ENCODE assay signal across 9 cellular contexts in genomic region chr1:156963621-156964020, GRCh38. TPM values are rescaled to one million over a fixed set of nuclear protein-coding genes. Genes with fewer than 3 reads are reported as not detected.
DNase-seq lines count a peak whose midpoint lies in the region; FAIRE-seq and TF ChIP-seq lines count a peak whose summit lies in the region.
"Had no signal": no experiment of that assay in that cellular context is flagged by ENCODE, and none has a peak within 500 bp of the region (broad histone marks: within the 10 kb centered on the region; RNA-seq: fewer than 3 reads in every experiment).

No MANE protein-coding gene starts in this region.

- H3K36me3 ChIP-seq in CD8-positive, alpha-beta memory T cell (ENCODE audit: insufficient read depth, low read length) = no peaks in the 10 kb centered on the region
- no peaks in the 10 kb centered on the region for H3K36me3 ChIP-seq in SU-DHL-6 (ENCODE audit: low read length)
- H3K36me3 ChIP-seq in small intestine (ENCODE audit: control insufficient read depth in 2 of 2, insufficient read depth in 2 of 2, low read length in 2 of 2) = peaks cover 12% of the 10 kb centered on the region in 2 donors
- no peaks in the 10 kb centered on the region for H3K36me3 ChIP-seq in hepatocyte (replicated peaks; ENCODE audit: insufficient read depth, low read depth)

- peak in 4 of 5 donors; percentile 5 to 54 (median 38) for DNase-seq in CD8-positive, alpha-beta memory T cell
- DNase-seq in small intestine (peak; percentile 3), NCI-H2107 (lab: John Stamatoyannopoulos, UW) (no peak), NCI-H226 (no peak), hepatocyte (ENCODE audit: low spot score) (no peak), H9 (no peak)

- no peak overlapping the region for H2BK5ac ChIP-seq in H9 (ENCODE audit: insufficient read length, low read length)

- no peak overlapping the region for H2BK120ac ChIP-seq in H9 (ENCODE audit: low read depth, low read length, poor library complexity, severe bottlenecking)

- H3K4me1 ChIP-seq in CD8-positive, alpha-beta memory T cell (ENCODE audit: insufficient read depth, low read length) = peaks cover 37% of the 10 kb centered on the region
- H3K4me1 ChIP-seq in small intestine (ENCODE audit: control insufficient read depth in 2 of 2, insufficient read depth in 1 of 2, low read depth in 1 of 2, low read length in 1 of 2) = no peaks in the 10 kb centered on the region
- peaks cover 3% of the 10 kb centered on the region for H3K4me1 ChIP-seq in hepatocyte (ENCODE audit: insufficient read depth)
- no peaks in the 10 kb centered on the region for H3K4me1 ChIP-seq in H9 (ENCODE audit: insufficient read depth, low read length)

- no peaks in the 10 kb centered on the region for H3K27me3 ChIP-seq in CD8-positive, alpha-beta memory T cell (ENCODE audit: insufficient read depth, low read length, poor library complexity, severe bottlenecking)
- no peaks in the 10 kb centered on the region for H3K27me3 ChIP-seq in SU-DHL-6 (ENCODE audit: low read length)
- no peaks in the 10 kb centered on the region for H3K27me3 ChIP-seq in small intestine (ENCODE audit: control insufficient read depth in 2 of 2, insufficient read depth in 2 of 2, low read length in 2 of 2)
- H3K27me3 ChIP-seq in hepatocyte = no peaks in the 10 kb centered on the region
- no peaks in the 10 kb centered on the region for H3K27me3 ChIP-seq in H9 (ENCODE audit: insufficient read depth, low read length)

- H3K4me1 Mint-ChIP-seq in CD8-positive, alpha-beta memory T cell = peaks cover 24 to 31% (median 27%) of the 10 kb centered on the region in 3 donors
- H3K4me1 Mint-ChIP-seq in activated naive CD4-positive, alpha-beta T cell treated with anti-CD3 and anti-CD28 coated beads, Interleukin-2, amount 50 U/mL, for 24 hours = peaks cover 50% of the 10 kb centered on the region
- H3K4me1 Mint-ChIP-seq in H9 = no peaks in the 10 kb centered on the region

- no peak overlapping the region for H2BK20ac ChIP-seq in H9 (ENCODE audit: low read depth, low read length, poor library complexity, severe bottlenecking)

- no peaks in the 10 kb centered on the region for H3K79me1 ChIP-seq in H9 (ENCODE audit: insufficient read depth, low read depth, low read length, poor library complexity, severe bottlenecking)

- TF ChIP-seq CTCF in SU-DHL-6 (IDR thresholded peaks at IDR 0.05; ENCODE audit: insufficient read depth, low read length, poor library complexity, severe bottlenecking) (no peak), hepatocyte (IDR thresholded peaks at IDR 0.05; ENCODE audit: poor library complexity) (no peak), H9 (conservative IDR thresholded peaks at IDR 0.05) (no peak)

- H3K4me3 ChIP-seq in CD8-positive, alpha-beta memory T cell (ENCODE audit: low read length) = peak overlapping the region; percentile 64
- peak overlapping the region; percentile 25 for H3K4me3 ChIP-seq in SU-DHL-6 (ENCODE audit: insufficient read depth, low read length, poor library complexity, severe bottlenecking)
- H3K4me3 ChIP-seq in small intestine (ENCODE audit: low read depth in 1 of 2, low read length in 2 of 2) = no peak overlapping the region
- no peak overlapping the region for H3K4me3 ChIP-seq in hepatocyte

- H3K4ac ChIP-seq in H9 (ENCODE audit: low read depth, low read length) = no peak overlapping the region

- no peak overlapping the region for H3T11ph ChIP-seq in H9 (ENCODE audit: low read length)

- POLR2A ChIA-PET in CD8-positive, alpha-beta memory T cell (lab: Charles Lee) = no interaction called here

- peak overlapping the region; percentile 11; the same call in 1 of the 2 replicates for H3K9ac ChIP-seq in SU-DHL-6 (ENCODE audit: low read length)
- H3K9ac ChIP-seq in H9 (ENCODE audit: extremely low read depth, insufficient read length, low read length) = no peak overlapping the region

- no peak for FAIRE-seq in small intestine (lab: Jason Lieb, UNC)

- H2AK5ac ChIP-seq in H9 (ENCODE audit: insufficient read length, low read length) = no peak overlapping the region

- peaks cover 2 to 20% of the 10 kb centered on the region in 2 donors for H3K27me3 Mint-ChIP-seq in CD8-positive, alpha-beta memory T cell
- no peaks in the 10 kb centered on the region for H3K27me3 Mint-ChIP-seq in activated naive CD4-positive, alpha-beta T cell treated with anti-CD3 and anti-CD28 coated beads, Interleukin-2, amount 50 U/mL, for 24 hours
- no peaks in the 10 kb centered on the region for H3K27me3 Mint-ChIP-seq in H9 (ENCODE audit: low read depth)

- peaks cover 0 to 1% (median 0%) of the 10 kb centered on the region in 5 donors for H3K9me3 Mint-ChIP-seq in CD8-positive, alpha-beta memory T cell
- H3K9me3 Mint-ChIP-seq in activated naive CD4-positive, alpha-beta T cell treated with anti-CD3 and anti-CD28 coated beads, Interleukin-2, amount 50 U/mL, for 24 hours = no peaks in the 10 kb centered on the region
- no peaks in the 10 kb centered on the region for H3K9me3 Mint-ChIP-seq in H9

- peak overlapping the region; percentile 68 to 89 (median 81) for H3K4me3 Mint-ChIP-seq in CD8-positive, alpha-beta memory T cell
- peak overlapping the region; percentile 83 for H3K4me3 Mint-ChIP-seq in activated naive CD4-positive, alpha-beta T cell treated with anti-CD3 and anti-CD28 coated beads, Interleukin-2, amount 50 U/mL, for 24 hours
- no peak overlapping the region for H3K4me3 Mint-ChIP-seq in H9

- no peak overlapping the region for H3K23ac ChIP-seq in H9 (ENCODE audit: insufficient read length, low read depth, low read length)

- H2BK12ac ChIP-seq in H9 (ENCODE audit: insufficient read length, low read depth, low read length) = no peak overlapping the region

- no peak overlapping the region for H4K91ac ChIP-seq in H9 (ENCODE audit: insufficient read length, low read depth, low read length)

- H3F3A ChIP-seq in SU-DHL-6 (ENCODE audit: insufficient read depth) = no peaks in the 10 kb centered on the region

- no peak overlapping the region for H3K18ac ChIP-seq in H9 (ENCODE audit: insufficient read length, low read depth, low read length)

- no peak overlapping the region for H4K5ac ChIP-seq in H9 (ENCODE audit: insufficient read length, low read depth, low read length)

- 48 to 55% (median 50%) methylated on average over 3 of the region's 3 CpGs for WGBS in small intestine, 3 donors
- 67% methylated on average over 3 of the region's 3 CpGs for whole genome bisulfite sequencing in hepatocyte (ENCODE audit: low lambda C conversion rate, missing lambda C conversion rate)
- no CpG with 5 or more reads among the region's 3 CpGs for WGBS in H9 (ENCODE audit: extremely low coverage, insufficient read length, low lambda C conversion rate)

- H4K20me1 ChIP-seq in SU-DHL-6 (ENCODE audit: low read depth, low read length) (no peaks in the 10 kb centered on the region), hepatocyte (ENCODE audit: insufficient read depth, poor library complexity, severe bottlenecking) (no peaks in the 10 kb centered on the region), H9 (ENCODE audit: control insufficient read depth, insufficient read depth, insufficient read length) (no peaks in the 10 kb centered on the region)

- no peak overlapping the region for H2BK15ac ChIP-seq in H9 (ENCODE audit: low read depth, low read length)

- H3K23me2 ChIP-seq in H9 (ENCODE audit: insufficient read length, low read depth, low read length, poor library complexity, severe bottlenecking) = no peaks in the 10 kb centered on the region

- H3K27ac Mint-ChIP-seq in CD8-positive, alpha-beta memory T cell = peak overlapping the region; percentile 10 to 90 (median 79)
- peak overlapping the region; percentile 43 for H3K27ac Mint-ChIP-seq in activated naive CD4-positive, alpha-beta T cell treated with anti-CD3 and anti-CD28 coated beads, Interleukin-2, amount 50 U/mL, for 24 hours
- peak overlapping the region in 1 of 3 experiments; percentile 62; a peak in 1 of 7 replicates for H3K27ac Mint-ChIP-seq in H9

- CTCF ChIA-PET in CD8-positive, alpha-beta memory T cell (lab: Charles Lee) = interaction anchor here (0.6 to 0.7 kb wide), 2 partner anchors 17 to 125 kb away, joined by 3 read pairs; no protein-coding TSS in a partner anchor

- no peaks in the 10 kb centered on the region for H3K9me3 ChIP-seq in CD8-positive, alpha-beta memory T cell (ENCODE audit: low read length)
- H3K9me3 ChIP-seq in SU-DHL-6 (ENCODE audit: insufficient read depth, low read length) (no peaks in the 10 kb centered on the region), small intestine (ENCODE audit: control insufficient read depth, low read depth) (no peaks in the 10 kb centered on the region), hepatocyte (ENCODE audit: low read depth) (no peaks in the 10 kb centered on the region), H9 (ENCODE audit: control insufficient read depth, low read depth, low read length) (no peaks in the 10 kb centered on the region)

- H3K56ac ChIP-seq in H9 (ENCODE audit: insufficient read length, low read depth, low read length) = no peak overlapping the region

- H3K14ac ChIP-seq in H9 (ENCODE audit: insufficient read depth, low read length) = no peak overlapping the region

- no peaks in the 10 kb centered on the region for H3K79me2 ChIP-seq in SU-DHL-6 (ENCODE audit: insufficient read depth, low read length)
- H3K79me2 ChIP-seq in hepatocyte = no peaks in the 10 kb centered on the region
- H3K79me2 ChIP-seq in H9 (ENCODE audit: insufficient read depth, low read length) = no peaks in the 10 kb centered on the region

- peaks cover 2 to 8% (median 8%) of the 10 kb centered on the region in 3 donors for H3K36me3 Mint-ChIP-seq in CD8-positive, alpha-beta memory T cell
- peaks cover 9% of the 10 kb centered on the region for H3K36me3 Mint-ChIP-seq in activated naive CD4-positive, alpha-beta T cell treated with anti-CD3 and anti-CD28 coated beads, Interleukin-2, amount 50 U/mL, for 24 hours
- peaks cover 15 to 85% (median 65%) of the 10 kb centered on the region in 3 experiments; a peak in 6 of 7 replicates for H3K36me3 Mint-ChIP-seq in H9 (ENCODE audit: insufficient read depth in 1 of 3, low read depth in 3 of 3)

- no peak overlapping the region for H3K27ac ChIP-seq in CD8-positive, alpha-beta memory T cell (ENCODE audit: low read depth, low read length)
- H3K27ac ChIP-seq in SU-DHL-6 (ENCODE audit: low read depth, low read length) (no peak overlapping the region), small intestine (ENCODE audit: low read depth in 1 of 2, low read length in 1 of 2) (no peak overlapping the region), hepatocyte (no peak overlapping the region), H9 (ENCODE audit: insufficient read length, low read depth, low read length) (no peak overlapping the region)

- H3K4me2 ChIP-seq in SU-DHL-6 (ENCODE audit: low read depth, low read length, poor library complexity, severe bottlenecking) = peak overlapping the region; percentile 45
- H3K4me2 ChIP-seq in hepatocyte = no peak overlapping the region
- no peak overlapping the region for H3K4me2 ChIP-seq in H9 (ENCODE audit: insufficient read depth, insufficient read length, low read length)

- no peaks in the 10 kb centered on the region for H3K9me2 ChIP-seq in SU-DHL-6 (replicated peaks; ENCODE audit: insufficient read depth, low read length)
- H3K9me2 ChIP-seq in hepatocyte (replicated peaks; ENCODE audit: insufficient read depth) = no peaks in the 10 kb centered on the region

- H4K8ac ChIP-seq in H9 (replicated peaks; ENCODE audit: insufficient read length, low read depth, low read length) = no peak overlapping the region

- peak overlapping the region; percentile 79 for H2AFZ ChIP-seq in SU-DHL-6 (ENCODE audit: low read depth, low read length, severe bottlenecking)
- H2AFZ ChIP-seq in hepatocyte = no peak overlapping the region
- H2AFZ ChIP-seq in H9 (ENCODE audit: low read length) = no peak overlapping the region

RNA-seq across cellular contexts. Expression of gene LRRC71, which starts 43.2 kb away (rescaled TPM):
- total RNA-seq in CD8-positive, alpha-beta memory T cell = not detected
- not detected for polyA plus RNA-seq in CD8-positive, alpha-beta memory T cell
- polyA plus RNA-seq in small intestine (under 1 TPM in 1 of 3 donors, not detected in 2; 0.07 TPM), hepatocyte (not detected in 2 replicates)
- total RNA-seq in hepatocyte (not detected in 2 replicates), H9 (2021) (not detected in 2 replicates)
- total RNA-seq: LHCN-M2 had no signal

Comparison
In these comparisons a context has a peak if more than half of its experiments do, and no peak if none do; other contexts are left out.
1. DNase-seq: peak in CD8-positive, alpha-beta memory T cell (4 of 5) and small intestine (single experiment); none in NCI-H2107 (single experiment), NCI-H226 (single experiment), hepatocyte (single experiment) and H9 (single experiment).
2. H3K4me3 ChIP-seq: peak in CD8-positive, alpha-beta memory T cell (single experiment) and SU-DHL-6 (single experiment); none in small intestine (0 of 2) and hepatocyte (single experiment).
3. H3K4me3 Mint-ChIP-seq: peak in CD8-positive, alpha-beta memory T cell (7 of 7) and activated naive CD4-positive, alpha-beta T cell treated with anti-CD3 and anti-CD28 coated beads, Interleukin-2, amount 50 U/mL, for 24 hours (single experiment); none in H9 (0 of 2).